27 cellular contexts compared by ENCODE assay signal in genomic region chr16:8229011-8229520, GRCh38.
"Had no signal": no experiment of that assay in that cellular context is flagged by ENCODE, and none has a peak within 500 bp of the region (broad histone marks: within the 10 kb centered on the region; RNA-seq: fewer than 3 reads in every experiment).

No MANE protein-coding gene starts in this region.

- H3K4me1 ChIP-seq: body of pancreas, breast epithelium, Peyer's patch, SJSA1 had no signal

- H3K4me2 ChIP-seq: SK-N-SH had no signal

- H3K36me3 Mint-ChIP-seq: activated naive CD4-positive, alpha-beta T cell treated with anti-CD3 and anti-CD28 coated beads, Interleukin-2, amount 50 U/mL, for 24 hours; activated naive CD8-positive, alpha-beta T cell treated with anti-CD3 and anti-CD28 coated beads, Interleukin-2, amount 10 ng/mL, durations not matched to agents 7 days and 5 days had no signal

- H3K27ac Mint-ChIP-seq: activated CD4-positive, alpha-beta T cell treated with anti-CD3 and anti-CD28 coated beads, Interleukin-2, amount 10 ng/mL, durations not matched to agents 24 days and 14 days; activated CD8-positive, alpha-beta T cell treated with anti-CD3 and anti-CD28 coated beads for 36 hours; activated naive CD4-positive, alpha-beta T cell treated with anti-CD3 and anti-CD28 coated beads, Interleukin-2, amount 50 U/mL, for 24 hours; activated naive CD8-positive, alpha-beta T cell treated with anti-CD3 and anti-CD28 coated beads, Interleukin-2, amount 10 ng/mL, durations not matched to agents 7 days and 5 days; activated T-cell treated with anti-CD3 and anti-CD28 coated beads, Interleukin-2, amount 50 U/mL, for 24 hours; activated T-helper 2 cell treated with anti-CD3 and anti-CD28 coated beads, Interferon-gamma antibody, Interleukin-2, Interleukin-4, amounts not matched to agents 10 μg/mL and 5 μg/mL and 100 μg/mL, durations not matched to agents 14 hours and 24 hours and 36 hours; T-helper 1 cell treated with Interleukin-12 subunit alpha and Interleukin-12 subunit beta and Interleukin-4 antibody, amounts not matched to agents 30 μg/mL and 1 μg/mL, for 36 hours; T-helper 2 cell treated with Interferon-gamma antibody and Interleukin-4, amounts not matched to agents 5 μg/mL and 100 μg/mL, for 36 hours had no signal

- ATAC-seq: activated CD8-positive, alpha-beta T cell treated with anti-CD3 and anti-CD28 coated beads for 36 hours; body of pancreas; PC-3 had no signal

- H3K4me3 ChIP-seq: body of pancreas, breast epithelium, Peyer's patch, SJSA1 had no signal

- H3K4me3 Mint-ChIP-seq: activated CD4-positive, alpha-beta T cell treated with anti-CD3 and anti-CD28 coated beads, Interleukin-2, amount 10 ng/mL, durations not matched to agents 24 days and 14 days; activated CD8-positive, alpha-beta T cell treated with anti-CD3 and anti-CD28 coated beads for 36 hours; activated naive CD4-positive, alpha-beta T cell treated with anti-CD3 and anti-CD28 coated beads, Interleukin-2, amount 50 U/mL, for 24 hours; activated naive CD8-positive, alpha-beta T cell treated with anti-CD3 and anti-CD28 coated beads, Interleukin-2, amount 10 ng/mL, durations not matched to agents 7 days and 5 days; activated T-cell treated with anti-CD3 and anti-CD28 coated beads, Interleukin-2, amount 50 U/mL, for 24 hours; T-helper 1 cell treated with Interleukin-12 subunit alpha and Interleukin-12 subunit beta and Interleukin-4 antibody, amounts not matched to agents 30 μg/mL and 1 μg/mL, for 36 hours; T-helper 2 cell treated with Interferon-gamma antibody and Interleukin-4, amounts not matched to agents 5 μg/mL and 100 μg/mL, for 36 hours had no signal

- H3K36me3 ChIP-seq: breast epithelium, Peyer's patch, SJSA1 had no signal

- H3K4me1 Mint-ChIP-seq: activated CD4-positive, alpha-beta T cell treated with anti-CD3 and anti-CD28 coated beads, Interleukin-2, amount 10 ng/mL, durations not matched to agents 24 days and 14 days; activated naive CD4-positive, alpha-beta T cell treated with anti-CD3 and anti-CD28 coated beads, Interleukin-2, amount 50 U/mL, for 24 hours; activated naive CD8-positive, alpha-beta T cell treated with anti-CD3 and anti-CD28 coated beads, Interleukin-2, amount 10 ng/mL, durations not matched to agents 7 days and 5 days had no signal

- H3K9me3 ChIP-seq: body of pancreas, breast epithelium, Peyer's patch, SJSA1, SK-N-SH had no signal

- H3K27me3 ChIP-seq: body of pancreas, breast epithelium, Peyer's patch, SJSA1 had no signal

- H3K9ac ChIP-seq: SK-N-SH had no signal

- DNase-seq: activated CD4-positive, alpha-beta T cell treated with anti-CD3 and anti-CD28 coated beads, Interleukin-2, amount 10 ng/mL, durations not matched to agents 24 days and 14 days; activated CD4-positive, alpha-beta T cell treated with anti-CD3 and anti-CD28 coated beads, Interleukin-2, amount 50 U/mL, for 4 hours; activated CD8-positive, alpha-beta T cell treated with anti-CD3 and anti-CD28 coated beads for 36 hours; activated gamma-delta T cell; activated naive CD4-positive, alpha-beta T cell treated with Interleukin-2 at 50 U/mL for 16 hours; activated naive CD8-positive, alpha-beta T cell treated with anti-CD3 and anti-CD28 coated beads, Interleukin-2, amount 10 ng/mL, durations not matched to agents 7 days and 5 days; activated T-cell treated with anti-CD3 and anti-CD28 coated beads, Interleukin-2, amount 50 U/mL, for 24 hours; body of pancreas; MM.1S; MV-4-11; NCI-H1092; NCI-H1436 treated with DMSO at 0.1 percent for 48 hours; NCI-H1694 treated with DMSO at 0.1 percent for 48 hours; NCI-H2029; NCI-H345; NCI-H524 treated with DMSO at 0.1 percent for 48 hours; PC-3; Peyer's patch; RPMI8226; SHP77 treated with DMSO at 0.1 percent for 48 hours; SK-N-SH had no signal

- H3K27me3 Mint-ChIP-seq: activated CD4-positive, alpha-beta T cell treated with anti-CD3 and anti-CD28 coated beads, Interleukin-2, amount 10 ng/mL, durations not matched to agents 24 days and 14 days; activated CD8-positive, alpha-beta T cell treated with anti-CD3 and anti-CD28 coated beads for 36 hours; activated naive CD4-positive, alpha-beta T cell treated with anti-CD3 and anti-CD28 coated beads, Interleukin-2, amount 50 U/mL, for 24 hours; activated naive CD8-positive, alpha-beta T cell treated with anti-CD3 and anti-CD28 coated beads, Interleukin-2, amount 10 ng/mL, durations not matched to agents 7 days and 5 days; activated T-cell treated with anti-CD3 and anti-CD28 coated beads, Interleukin-2, amount 50 U/mL, for 24 hours had no signal

- H3K27ac ChIP-seq: body of pancreas, breast epithelium, Peyer's patch, SJSA1 had no signal
